In the genomic region with DNA sequence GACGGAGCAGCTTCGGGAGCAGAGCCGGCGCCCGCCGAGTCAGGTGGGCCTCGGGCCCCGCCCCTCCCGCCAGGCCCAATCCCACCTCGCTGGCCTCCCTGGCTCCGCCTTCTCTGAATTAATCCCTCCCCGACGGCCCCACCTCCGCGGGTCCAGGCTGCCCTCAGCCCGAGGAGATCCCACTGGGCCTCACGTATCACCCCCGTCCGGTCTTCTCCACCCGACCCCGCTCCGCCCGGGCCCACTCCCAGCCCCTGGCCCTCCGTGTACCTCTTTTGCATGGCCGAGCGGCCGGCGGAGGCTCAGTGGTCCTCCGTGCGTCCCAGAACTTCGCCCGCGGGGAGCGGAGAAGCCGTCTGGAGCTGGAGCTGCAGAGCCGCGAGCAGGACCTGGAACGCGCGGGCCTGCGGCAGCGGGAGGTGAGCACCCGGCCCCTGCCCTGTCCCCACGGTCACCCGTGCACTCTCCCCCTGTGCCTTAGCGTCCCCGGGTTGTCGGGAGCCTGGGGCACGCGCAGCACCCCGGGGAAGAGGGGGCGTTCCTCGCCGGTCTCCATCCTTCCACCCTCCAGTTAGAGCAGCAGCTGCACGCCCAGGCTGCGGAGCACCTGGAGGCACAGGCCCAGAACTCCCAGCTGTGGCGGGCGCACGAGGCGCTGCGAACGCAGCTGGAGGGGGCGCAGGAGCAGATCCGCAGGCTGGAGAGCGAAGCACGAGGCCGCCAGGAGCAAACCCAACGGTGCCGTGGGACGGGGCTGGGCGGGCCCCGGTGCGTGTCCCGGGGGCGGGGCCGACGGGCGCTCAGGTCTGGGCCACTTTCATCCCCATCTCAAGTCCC, we compare ENCODE assay signal across 8 cellular contexts. TPM values are rescaled to one million over a fixed set of nuclear protein-coding genes. Genes with fewer than 3 reads are reported as not detected.
DNase-seq lines count a peak whose midpoint lies in the region; ATAC-seq and TF ChIP-seq lines count a peak whose summit lies in the region.

No MANE protein-coding gene starts in this region.

- H3K36me3 Mint-ChIP-seq in stimulated activated effector memory CD8-positive, alpha-beta T cell treated with anti-CD3 and anti-CD28 coated beads, Interleukin-12 subunit alpha, Interleukin-12 subunit beta, amount 100 ng/mL, for 72 hours: peaks cover 5% of the 10 kb centered on the region

- H3K36me3 ChIP-seq in left lung: no peaks in the 10 kb centered on the region

- H3K9me3 ChIP-seq in left lung: no peaks in the 10 kb centered on the region

- peak overlapping the region; percentile 70 for H3K4me3 Mint-ChIP-seq in stimulated activated effector memory CD8-positive, alpha-beta T cell treated with anti-CD3 and anti-CD28 coated beads, Interleukin-12 subunit alpha, Interleukin-12 subunit beta, amount 100 ng/mL, for 72 hours

- H3K4me3 ChIP-seq in WI38 (ENCODE audit: low read depth, low read length): peak overlapping the region; percentile 17; the same call in 1 of the 2 replicates
- peak overlapping the region; percentile 23 to 43 for H3K4me3 ChIP-seq in left lung

- H3K27ac Mint-ChIP-seq in stimulated activated effector memory CD8-positive, alpha-beta T cell treated with anti-CD3 and anti-CD28 coated beads, Interleukin-12 subunit alpha, Interleukin-12 subunit beta, amount 100 ng/mL, for 72 hours: no peak overlapping the region

- H3K9me3 Mint-ChIP-seq in stimulated activated effector memory CD8-positive, alpha-beta T cell treated with anti-CD3 and anti-CD28 coated beads, Interleukin-12 subunit alpha, Interleukin-12 subunit beta, amount 100 ng/mL, for 72 hours: no peaks in the 10 kb centered on the region

- H3K27ac ChIP-seq in left lung: no peak overlapping the region

- intact Hi-C loops in left lung (cut with DNase I): no loop called here

- peaks cover 22% of the 10 kb centered on the region for H3K4me1 Mint-ChIP-seq in stimulated activated effector memory CD8-positive, alpha-beta T cell treated with anti-CD3 and anti-CD28 coated beads, Interleukin-12 subunit alpha, Interleukin-12 subunit beta, amount 100 ng/mL, for 72 hours

- H3K4me1 ChIP-seq in left lung: peaks cover 57 to 94% of the 10 kb centered on the region in 2 donors

- DNase-seq in NCI-H1048 (lab: John Stamatoyannopoulos, UW) (peak; percentile 84), dermis microvascular lymphatic vessel endothelial cell (ENCODE audit: low read depth in 2 of 2) (peak; percentile 65 to 88), left lung (peak; percentile 84 to 93)
- DNase-seq in stimulated activated effector memory CD8-positive, alpha-beta T cell treated with anti-CD3 and anti-CD28 coated beads, Interleukin-12 subunit alpha, Interleukin-12 subunit beta, amount 100 ng/mL, for 72 hours (ENCODE audit: low spot score in 2 of 2): peak; percentile 58 to 86

- no peak for TF ChIP-seq CTCF in WI38 (IDR thresholded peaks at IDR 0.05; ENCODE audit: low read depth, low read length)
- no peak for TF ChIP-seq CTCF in left lung (IDR thresholded peaks at IDR 0.05)

- peak; percentile 45 for ATAC-seq in GM18502 (IDR thresholded peaks at IDR 0.05; ENCODE audit: poor library complexity, unreplicated experiment)
- ATAC-seq in left lung: peak; percentile 67
- ATAC-seq in stimulated activated effector memory CD8-positive, alpha-beta T cell treated with anti-CD3 and anti-CD28 coated beads, Interleukin-12 subunit alpha, Interleukin-12 subunit beta, amount 100 ng/mL, for 72 hours: peak; percentile 74
- ATAC-seq in HG02763 (IDR thresholded peaks at IDR 0.05; ENCODE audit: unreplicated experiment): no peak
- no peak for ATAC-seq in HG03342 (IDR thresholded peaks at IDR 0.05; ENCODE audit: unreplicated experiment)

- peaks cover 7 to 45% of the 10 kb centered on the region in 2 donors for H3K27me3 ChIP-seq in left lung

RNA-seq across cellular contexts. Expression of a gene that starts 2.2 kb away (rescaled TPM):
- total RNA-seq in dermis microvascular lymphatic vessel endothelial cell (498 and 1,021 TPM in 2 replicates), left lung (100 to 1,000 TPM; 501 to 815 TPM)

RNA-seq across cellular contexts. Expression of a gene that starts 2.8 kb away (rescaled TPM):
- total RNA-seq in dermis microvascular lymphatic vessel endothelial cell: 12.1 and 16.9 TPM in 2 replicates
- 10 to 100 TPM; 22.6 to 32.1 TPM for total RNA-seq in left lung

RNA-seq across cellular contexts. Expression of a gene that starts 11.8 kb away (rescaled TPM):
- total RNA-seq in dermis microvascular lymphatic vessel endothelial cell (29.5 and 63.3 TPM in 2 replicates), left lung (100 to 1,000 TPM in 1 of 2 donors, 10 to 100 TPM in 1; 96.3 to 128 TPM)

RNA-seq across cellular contexts. Expression of a gene that starts 11.8 kb away (rescaled TPM):
- total RNA-seq in dermis microvascular lymphatic vessel endothelial cell (200 and 256 TPM in 2 replicates), left lung (100 to 1,000 TPM; 140 to 227 TPM)

RNA-seq across cellular contexts. Expression of a gene that starts 12.1 kb away (rescaled TPM):
- total RNA-seq in dermis microvascular lymphatic vessel endothelial cell (73.4 and 118 TPM in 2 replicates), left lung (100 to 1,000 TPM; 129 to 132 TPM)

Comparison
In these comparisons a context has a peak if more than half of its experiments do, and no peak if none do; other contexts are left out.
1. ATAC-seq: peak in GM18502 (single experiment), left lung (single experiment) and stimulated activated effector memory CD8-positive, alpha-beta T cell treated with anti-CD3 and anti-CD28 coated beads, Interleukin-12 subunit alpha, Interleukin-12 subunit beta, amount 100 ng/mL, for 72 hours (single experiment); none in HG02763 (single experiment) and HG03342 (single experiment).
2. Peak in every context shown above with its lines, with median percentiles within 50 percentile points of each other: DNase-seq.